8 cellular contexts compared by ENCODE assay signal in the genomic region with DNA sequence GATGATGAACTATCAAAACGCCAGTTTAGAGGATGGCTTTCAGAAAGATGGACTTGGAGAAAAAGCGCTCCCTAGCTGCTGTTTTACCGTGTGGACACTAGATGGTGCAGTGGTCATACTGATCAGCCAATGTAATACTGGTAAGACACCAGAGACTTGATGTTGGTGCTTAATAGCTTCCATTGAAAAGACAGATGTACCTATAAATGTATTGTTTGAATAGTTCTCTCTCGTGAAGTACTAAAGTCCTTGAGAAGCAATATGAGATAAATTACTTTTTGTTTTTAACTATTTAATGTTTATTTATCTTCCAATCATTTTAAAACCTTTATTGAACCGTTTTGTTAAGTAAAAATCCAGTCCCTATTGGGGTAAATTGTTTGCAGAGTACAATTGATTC.
DNase-seq lines count a peak whose midpoint lies in the region; ATAC-seq and TF ChIP-seq lines count a peak whose summit lies in the region.

No MANE protein-coding gene starts in this region.

- peaks cover 6% of the 10 kb centered on the region for H3K4me1 Mint-ChIP-seq in type B pancreatic cell (ENCODE audit: unreplicated experiment)

- no peak overlapping the region for H3K4me3 Mint-ChIP-seq in type B pancreatic cell

- no peak overlapping the region for H3K4me3 ChIP-seq in epithelial cell of proximal tubule (ENCODE audit: low read depth, low read length)

- no peaks in the 10 kb centered on the region for H3K27me3 Mint-ChIP-seq in type B pancreatic cell

- no peaks in the 10 kb centered on the region for H3K9me3 Mint-ChIP-seq in type B pancreatic cell

- DNase-seq in D341Med (ENCODE audit: low spot score) = peak; percentile 72
- DNase-seq in GM19240 (ENCODE audit: insufficient read length, low spot score) = peak; percentile 60
- DNase-seq in NCI-H524 (lab: John Stamatoyannopoulos, UW) = peak; percentile 86 to 89
- DNase-seq in activated CD4-positive, alpha-beta T cell treated with anti-CD3 and anti-CD28 coated beads for 48 hours = peak; percentile 51
- DNase-seq in epithelial cell of proximal tubule (ENCODE audit: low read depth) = peak; percentile 25
- peak; percentile 82 for DNase-seq in myocyte (ENCODE audit: low read depth)
- no peak for DNase-seq in type B pancreatic cell (ENCODE audit: extremely low spot score, unreplicated experiment)

- peak; percentile 92 for ATAC-seq in HG03469 (IDR thresholded peaks at IDR 0.05; ENCODE audit: unreplicated experiment)

- H3K27ac Mint-ChIP-seq in type B pancreatic cell = no peak overlapping the region

- no peaks in the 10 kb centered on the region for H3K36me3 Mint-ChIP-seq in type B pancreatic cell

- peak; percentile 93 for TF ChIP-seq CTCF in epithelial cell of proximal tubule (conservative IDR thresholded peaks at IDR 0.05; ENCODE audit: low read depth, low read length)
- TF ChIP-seq CTCF in type B pancreatic cell (conservative IDR thresholded peaks at IDR 0.05) = peak; percentile 96
